Comparison of ENCODE assay signal across 14 cellular contexts in the genomic region with DNA sequence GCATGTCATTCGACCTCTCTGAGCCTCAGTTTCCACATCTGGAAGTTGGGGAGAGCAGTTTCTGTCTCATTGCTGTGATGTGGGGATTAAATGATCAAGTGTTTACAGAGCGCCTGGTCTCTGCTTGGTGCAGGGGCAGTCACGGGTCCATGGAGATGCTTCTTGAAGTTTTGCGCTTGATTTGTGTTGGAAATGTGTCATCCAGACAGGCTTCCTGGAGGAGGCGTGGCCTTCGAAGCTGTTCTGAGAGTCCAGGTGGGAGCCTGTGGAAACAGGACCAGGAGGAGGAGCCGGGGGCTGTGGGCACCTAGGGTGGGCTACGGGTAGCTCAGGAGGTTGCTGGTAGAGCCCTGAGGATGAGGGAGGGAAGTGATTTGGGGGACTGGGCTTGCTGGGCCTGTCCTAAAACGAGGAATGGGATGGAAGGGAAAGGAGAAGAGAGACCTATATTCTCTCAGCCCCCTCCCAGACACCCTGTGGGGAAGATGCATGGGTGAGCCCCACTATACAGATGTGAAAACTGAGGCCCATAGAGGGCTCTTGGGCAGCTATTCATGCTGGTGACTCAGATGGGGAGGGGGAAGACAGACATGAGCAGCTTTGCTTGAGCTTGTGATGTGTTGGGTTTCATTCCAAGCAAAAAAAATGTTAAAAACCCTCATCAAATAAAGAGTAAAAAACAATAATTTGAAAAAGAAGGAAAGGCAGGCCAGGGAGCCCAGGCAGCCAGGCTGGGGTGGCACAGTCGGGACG.
"Had no signal": no experiment of that assay in that cellular context is flagged by ENCODE, and none has a peak within 500 bp of the region (broad histone marks: within the 10 kb centered on the region; RNA-seq: fewer than 3 reads in every experiment).

No MANE protein-coding gene starts in this region.

- DNase-seq: activated CD4-positive, alpha-beta T cell treated with anti-CD3 and anti-CD28 coated beads, Interleukin-2, amount 10 ng/mL, durations not matched to agents 7 days and 5 days; activated CD8-positive, alpha-beta memory T cell treated with anti-CD3 and anti-CD28 coated beads, Interleukin-2, amount 50 U/mL, for 48 hours; activated gamma-delta T cell treated with Interleukin-2 at 50 U/mL for 16 hours; activated naive CD8-positive, alpha-beta T cell treated with anti-CD3 and anti-CD28 coated beads for 36 hours; amygdala; brain microvascular endothelial cell; nephron progenitor cell; spleen; stimulated activated naive CD8-positive, alpha-beta T cell treated with anti-CD3 and anti-CD28 coated beads, Interleukin-15, amount 100 ng/mL, for 72 hours; SW 1271 had no signal

- H3K27ac ChIP-seq: brain microvascular endothelial cell, prostate gland had no signal

- H3K4me3 ChIP-seq: prostate gland, spleen had no signal

- H3K36me3 ChIP-seq: brain microvascular endothelial cell, prostate gland, spleen had no signal

- FAIRE-seq: islet of Langerhans had no signal

- H3K9me3 ChIP-seq: prostate gland, spleen had no signal

- ATAC-seq: left lobe of liver; sciatic nerve; stimulated activated naive CD8-positive, alpha-beta T cell treated with anti-CD3 and anti-CD28 coated beads, Interleukin-15, amount 100 ng/mL, for 72 hours had no signal
